17 cellular contexts compared by ENCODE assay signal in the genomic region with DNA sequence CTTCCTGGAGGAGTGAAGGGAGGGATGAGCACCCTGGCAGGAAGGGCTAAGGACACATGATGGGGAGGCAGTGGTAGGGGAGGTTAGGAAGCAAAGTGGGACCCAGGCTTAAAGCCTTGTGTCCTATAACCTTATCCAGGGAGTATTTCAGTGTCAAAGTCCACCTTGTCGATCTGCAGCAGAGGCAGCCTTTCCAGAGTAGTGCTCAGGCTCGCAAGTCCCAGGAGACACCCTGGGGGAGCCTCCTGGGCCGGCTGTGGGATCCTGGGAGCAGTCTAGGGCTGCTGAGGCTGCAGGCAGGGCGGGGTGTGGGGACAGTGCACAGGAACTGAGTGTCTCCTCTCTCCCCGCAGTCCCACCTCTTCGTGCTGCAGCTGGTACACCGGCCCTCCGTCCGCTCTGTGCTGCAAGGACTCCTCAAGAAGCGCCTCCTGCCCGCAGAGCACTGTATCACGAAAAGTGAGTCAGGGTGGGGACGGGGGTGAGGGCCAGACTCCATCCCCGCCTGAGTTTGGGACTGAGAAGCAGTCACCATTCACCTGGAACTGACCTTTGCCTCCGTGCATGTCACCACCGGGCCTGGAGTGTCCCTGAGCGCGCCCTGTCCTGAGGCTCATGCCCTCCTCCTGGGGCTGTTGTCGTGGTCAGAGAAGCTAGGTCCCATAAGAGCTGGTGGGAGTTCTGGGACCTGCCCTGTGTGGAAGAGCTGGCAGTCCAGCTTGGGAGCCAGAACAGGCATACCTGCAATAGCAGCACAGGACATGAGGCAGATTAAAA.
"Had no signal": no experiment of that assay in that cellular context is flagged by ENCODE, and none has a peak within 500 bp of the region (broad histone marks: within the 10 kb centered on the region; RNA-seq: fewer than 3 reads in every experiment).

No MANE protein-coding gene starts in this region.

- H3K9me3 ChIP-seq: ovary, tibial artery had no signal

- H3K36me3 ChIP-seq: ovary had no signal

- H3K4me3 ChIP-seq: dorsolateral prefrontal cortex, ovary, tibial artery had no signal

- H3K4me1 Mint-ChIP-seq: immature natural killer cell, nephron, WTC11 had no signal

- H3K27me3 Mint-ChIP-seq: activated CD8-positive, alpha-beta memory T cell treated with anti-CD3 and anti-CD28 coated beads, Interleukin-2, amount 10 ng/mL, durations not matched to agents 7 days and 5 days; activated naive CD8-positive, alpha-beta T cell; activated T-cell treated with anti-CD3 and anti-CD28 coated beads, Interleukin-2, amount 50 U/mL, for 24 hours had no signal

- DNase-seq: activated CD4-positive, alpha-beta T cell treated with anti-CD3 and anti-CD28 coated beads for 48 hours; activated CD8-positive, alpha-beta memory T cell treated with anti-CD3 and anti-CD28 coated beads, Interleukin-2, amount 10 ng/mL, durations not matched to agents 7 days and 5 days; activated gamma-delta T cell; activated T-cell treated with anti-CD3 and anti-CD28 coated beads, Interleukin-2, amount 50 U/mL, for 24 hours; amygdala; brain microvascular endothelial cell; cerebellar nuclear complex; dorsolateral prefrontal cortex; immature natural killer cell; left colon; ovary; stimulated activated CD4-positive, alpha-beta T cell treated with anti-CD3 and anti-CD28 coated beads, Interleukin-15, amount 100 ng/mL, for 24 hours; stimulated activated CD4-positive, alpha-beta T cell treated with anti-CD3 and anti-CD28 coated beads, Interleukin-4, amount 100 ng/mL, for 24 hours; tibial artery had no signal

- H3K9me3 Mint-ChIP-seq: activated T-cell treated with anti-CD3 and anti-CD28 coated beads, Interleukin-2, amount 50 U/mL, for 24 hours; immature natural killer cell; nephron; WTC11 had no signal

- H3K27me3 ChIP-seq: brain microvascular endothelial cell, dorsolateral prefrontal cortex, ovary, tibial artery had no signal

- H3K27ac Mint-ChIP-seq: activated CD8-positive, alpha-beta memory T cell treated with anti-CD3 and anti-CD28 coated beads, Interleukin-2, amount 10 ng/mL, durations not matched to agents 7 days and 5 days; activated naive CD8-positive, alpha-beta T cell; activated T-cell treated with anti-CD3 and anti-CD28 coated beads, Interleukin-2, amount 50 U/mL, for 24 hours; nephron; WTC11 had no signal

- H3K4me3 Mint-ChIP-seq: activated CD8-positive, alpha-beta memory T cell treated with anti-CD3 and anti-CD28 coated beads, Interleukin-2, amount 10 ng/mL, durations not matched to agents 7 days and 5 days; activated naive CD8-positive, alpha-beta T cell; activated T-cell treated with anti-CD3 and anti-CD28 coated beads, Interleukin-2, amount 50 U/mL, for 24 hours; nephron; WTC11 had no signal

- H3K27ac ChIP-seq: brain microvascular endothelial cell, ovary, tibial artery had no signal
